Comparison of ENCODE assay signal across 25 cellular contexts in genomic region chr10:70847666-70848360, GRCh38. TPM values are rescaled to one million over a fixed set of nuclear protein-coding genes. Genes with fewer than 3 reads are reported as not detected.
DNase-seq lines count a peak whose midpoint lies in the region; ATAC-seq and TF ChIP-seq lines count a peak whose summit lies in the region.
"Had no signal": no experiment of that assay in that cellular context is flagged by ENCODE, and none has a peak within 500 bp of the region (broad histone marks: within the 10 kb centered on the region; RNA-seq: fewer than 3 reads in every experiment).

No MANE protein-coding gene starts in this region.

- ATAC-seq in activated T-cell treated with anti-CD3 and anti-CD28 coated beads, Interleukin-2, amount 50 U/mL, for 4 hours: peak; percentile 51 to 63
- no peak for ATAC-seq in IMR-90 (ENCODE audit: low read depth)
- ATAC-seq in GM18907 (IDR thresholded peaks at IDR 0.05; ENCODE audit: unreplicated experiment): no peak
- no peak for ATAC-seq in HG02798 (IDR thresholded peaks at IDR 0.05; ENCODE audit: poor library complexity, unreplicated experiment)
- ATAC-seq: foreskin keratinocyte; naive thymus-derived CD8-positive, alpha-beta T cell; PC-3 had no signal

- no peak overlapping the region for H3K14ac ChIP-seq in IMR-90 (replicated peaks; ENCODE audit: low read depth, low read length)

- peaks cover 25% of the 10 kb centered on the region for H3F3A ChIP-seq in smooth muscle cell (ENCODE audit: low read depth)

- no TSS peak for BruUV-seq in IMR-90 (replicated peaks; lab: Mats Ljungman, UMichigan)

- no peak overlapping the region for H2AK9ac ChIP-seq in IMR-90 (replicated peaks; ENCODE audit: low read depth, low read length, poor library complexity)

- H3K56ac ChIP-seq in IMR-90 (ENCODE audit: extremely low read depth, insufficient read depth, low read length): no peak overlapping the region

- H3K36me3 Mint-ChIP-seq in activated T-cell treated with anti-CD3 and anti-CD28 coated beads, Interleukin-2, amount 50 U/mL, for 4 hours (ENCODE audit: insufficient read depth): peaks cover 49% of the 10 kb centered on the region
- peaks cover 98% of the 10 kb centered on the region for H3K36me3 Mint-ChIP-seq in dendritic cell treated with granulocyte-macrophage colony-stimulating factor and Interleukin-4, amounts not matched to agents 40 ng/mL and 50 ng/mL, for 4 days (ENCODE audit: low read depth)

- CTCF ChIA-PET in IMR-90 (lab: Yijun Ruan, JAX): no interaction called here

- peak overlapping the region; percentile 48; the same call in 1 of the 2 replicates for H2AK5ac ChIP-seq in IMR-90 (ENCODE audit: low read depth, low read length)

- peaks cover 16% of the 10 kb centered on the region for H3K4me1 ChIP-seq in IMR-90 (ENCODE audit: control insufficient read depth, insufficient read depth, low read length)
- peaks cover 16% of the 10 kb centered on the region for H3K4me1 ChIP-seq in smooth muscle cell (ENCODE audit: low read depth)
- H3K4me1 ChIP-seq: breast epithelium had no signal

- H3K23ac ChIP-seq in IMR-90 (ENCODE audit: low read depth, low read length): no peak overlapping the region

- peak overlapping the region; percentile 53 for H2BK5ac ChIP-seq in IMR-90 (ENCODE audit: low read depth, low read length, poor library complexity, severe bottlenecking)

- dilution Hi-C loops in IMR-90 (cut with HindIII; ENCODE audit: low sequenced_read_pairs, unreplicated experiment): no loop called here

- WGBS in IMR-90 (ENCODE audit: extremely low coverage in 2 of 2, insufficient read length in 1 of 2), 2 experiments: no CpG with 5 or more reads among the region's 1 CpG
- WGBS in smooth muscle cell (ENCODE audit: low lambda C conversion rate): 47% methylated on average over 1 of the region's 1 CpG

- H3K9me1 ChIP-seq in IMR-90 (ENCODE audit: insufficient read depth, low read length): peaks cover 4% of the 10 kb centered on the region; the same call in 1 of the 2 replicates

- H4K8ac ChIP-seq in IMR-90 (ENCODE audit: low read depth in 2 of 2, low read length in 2 of 2): peak overlapping the region in 1 of 2 experiments; percentile 44; a peak in 1 of 4 replicates

- no peak overlapping the region; the same call in 2 of the 3 replicates for H2BK15ac ChIP-seq in IMR-90 (ENCODE audit: low read depth, low read length)

- H3K36me3 ChIP-seq in IMR-90 (ENCODE audit: control insufficient read depth, insufficient read depth, low read length): peaks cover 9% of the 10 kb centered on the region
- no peaks in the 10 kb centered on the region for H3K36me3 ChIP-seq in smooth muscle cell (ENCODE audit: low read depth)
- H3K36me3 ChIP-seq: breast epithelium had no signal

- intact Hi-C loops in IMR-90 (cut with micrococcal nuclease): no loop called here
- intact Hi-C loops in dendritic cell treated with granulocyte-macrophage colony-stimulating factor and Interleukin-4, amounts not matched to agents 40 ng/mL and 50 ng/mL, for 4 days (cut with micrococcal nuclease): no loop called here

- H3K79me2 ChIP-seq in smooth muscle cell (ENCODE audit: low read depth): peaks cover 28% of the 10 kb centered on the region

- no peak overlapping the region for H2AFZ ChIP-seq in IMR-90 (replicated peaks; ENCODE audit: low read length, poor library complexity)
- no peak overlapping the region for H2AFZ ChIP-seq in smooth muscle cell (ENCODE audit: low read depth)

- no peak overlapping the region for H3K9ac ChIP-seq in IMR-90 (ENCODE audit: low read depth, low read length)
- H3K9ac ChIP-seq in smooth muscle cell (ENCODE audit: low read depth): no peak overlapping the region

- no peak for TF ChIP-seq RAD21 in IMR-90 (IDR thresholded peaks at IDR 0.05; ENCODE audit: low read length)

- H3K4me3 Mint-ChIP-seq in activated T-cell treated with anti-CD3 and anti-CD28 coated beads, Interleukin-2, amount 50 U/mL, for 4 hours: no peak overlapping the region
- no peak overlapping the region for H3K4me3 Mint-ChIP-seq in dendritic cell treated with granulocyte-macrophage colony-stimulating factor and Interleukin-4, amounts not matched to agents 40 ng/mL and 50 ng/mL, for 4 days
- H3K4me3 Mint-ChIP-seq: activated B cell treated with CpG ODN at 0.5 μM for 24 hours; activated naive CD4-positive, alpha-beta T cell treated with anti-CD3 and anti-CD28 coated beads, Interleukin-2, amount 50 U/mL, for 24 hours; naive thymus-derived CD8-positive, alpha-beta T cell had no signal

- no peak overlapping the region for H4K5ac ChIP-seq in IMR-90 (ENCODE audit: low read depth, low read length)

- peak overlapping the region; percentile 44; the same call in 1 of the 2 replicates for H4K91ac ChIP-seq in IMR-90 (ENCODE audit: insufficient read depth, low read depth, low read length)

- POLR2A ChIA-PET in IMR-90 (lab: Charles Lee; ENCODE audit: unreplicated experiment): no interaction called here

- TF ChIP-seq CTCF in IMR-90 (conservative IDR thresholded peaks at IDR 0.05; ENCODE audit: low read depth, low read length) (no peak), smooth muscle cell (IDR thresholded peaks at IDR 0.05; ENCODE audit: borderline replicate concordance, insufficient read depth, poor library complexity, severe bottlenecking) (no peak)

- H3K9me3 Mint-ChIP-seq in activated T-cell treated with anti-CD3 and anti-CD28 coated beads, Interleukin-2, amount 50 U/mL, for 4 hours: no peaks in the 10 kb centered on the region
- H3K9me3 Mint-ChIP-seq in dendritic cell treated with granulocyte-macrophage colony-stimulating factor and Interleukin-4, amounts not matched to agents 40 ng/mL and 50 ng/mL, for 4 days: no peaks in the 10 kb centered on the region
- H3K9me3 Mint-ChIP-seq: activated B cell treated with CpG ODN at 0.5 μM for 24 hours; activated naive CD4-positive, alpha-beta T cell treated with anti-CD3 and anti-CD28 coated beads, Interleukin-2, amount 50 U/mL, for 24 hours; naive thymus-derived CD8-positive, alpha-beta T cell had no signal

- H2BK120ac ChIP-seq in IMR-90 (ENCODE audit: low read depth, low read length): peak overlapping the region; percentile 8; the same call in 1 of the 2 replicates

- peak overlapping the region; percentile 20 for H3K27ac Mint-ChIP-seq in dendritic cell treated with granulocyte-macrophage colony-stimulating factor and Interleukin-4, amounts not matched to agents 40 ng/mL and 50 ng/mL, for 4 days
- H3K27ac Mint-ChIP-seq: activated B cell treated with CpG ODN at 0.5 μM for 24 hours; activated naive CD4-positive, alpha-beta T cell treated with anti-CD3 and anti-CD28 coated beads, Interleukin-2, amount 50 U/mL, for 24 hours; progenitor cell of endocrine pancreas had no signal

- H3K27ac ChIP-seq in IMR-90 (ENCODE audit: insufficient read depth, low read length) (no peak overlapping the region), smooth muscle cell (ENCODE audit: low read depth) (peak overlapping the region; percentile 74)
- H3K27ac ChIP-seq: breast epithelium, foreskin keratinocyte, skin epidermis had no signal

- no peaks in the 10 kb centered on the region for H3K27me3 ChIP-seq in IMR-90 (ENCODE audit: control insufficient read depth, insufficient read depth, low read length)
- no peaks in the 10 kb centered on the region for H3K27me3 ChIP-seq in smooth muscle cell (ENCODE audit: low read depth)
- H3K27me3 ChIP-seq: breast epithelium, foreskin keratinocyte had no signal

- H3K4me3 ChIP-seq in IMR-90 (ENCODE audit: insufficient read depth, low read depth, low read length): no peak overlapping the region
- no peak overlapping the region for H3K4me3 ChIP-seq in smooth muscle cell
- H3K4me3 ChIP-seq: breast epithelium, skin epidermis had no signal

- no peaks in the 10 kb centered on the region for H3K9me3 ChIP-seq in IMR-90 (ENCODE audit: control insufficient read depth, insufficient read depth, low read length)
- no peaks in the 10 kb centered on the region for H3K9me3 ChIP-seq in smooth muscle cell (replicated peaks; ENCODE audit: low read depth)
- H3K9me3 ChIP-seq: breast epithelium had no signal

- peak overlapping the region; percentile 6; the same call in 1 of the 2 replicates for H3K4ac ChIP-seq in IMR-90 (ENCODE audit: low read depth, low read length)

- H3K27me3 Mint-ChIP-seq in activated T-cell treated with anti-CD3 and anti-CD28 coated beads, Interleukin-2, amount 50 U/mL, for 4 hours (ENCODE audit: low read depth): no peaks in the 10 kb centered on the region
- H3K27me3 Mint-ChIP-seq in dendritic cell treated with granulocyte-macrophage colony-stimulating factor and Interleukin-4, amounts not matched to agents 40 ng/mL and 50 ng/mL, for 4 days: no peaks in the 10 kb centered on the region
- H3K27me3 Mint-ChIP-seq: activated B cell treated with CpG ODN at 0.5 μM for 24 hours; activated naive CD4-positive, alpha-beta T cell treated with anti-CD3 and anti-CD28 coated beads, Interleukin-2, amount 50 U/mL, for 24 hours; naive thymus-derived CD8-positive, alpha-beta T cell; progenitor cell of endocrine pancreas had no signal

- in situ Hi-C loops in IMR-90 (cut with MboI; ENCODE audit: low sequenced_read_pairs): no loop called here

- no peak overlapping the region for H2BK20ac ChIP-seq in IMR-90 (ENCODE audit: low read depth, low read length)

- peaks cover 16% of the 10 kb centered on the region for H3K4me1 Mint-ChIP-seq in activated T-cell treated with anti-CD3 and anti-CD28 coated beads, Interleukin-2, amount 50 U/mL, for 4 hours (ENCODE audit: low read depth)
- H3K4me1 Mint-ChIP-seq in dendritic cell treated with granulocyte-macrophage colony-stimulating factor and Interleukin-4, amounts not matched to agents 40 ng/mL and 50 ng/mL, for 4 days (ENCODE audit: low read depth): peaks cover 52% of the 10 kb centered on the region
- H3K4me1 Mint-ChIP-seq: activated B cell treated with CpG ODN at 0.5 μM for 24 hours had no signal

- peaks cover 19 to 51% of the 10 kb centered on the region in 2 experiments for H3K79me1 ChIP-seq in IMR-90 (ENCODE audit: low read depth in 1 of 2, low read length in 2 of 2)

- no peak for DNase-seq in activated T-cell treated with anti-CD3 and anti-CD28 coated beads, Interleukin-2, amount 50 U/mL, for 4 hours
- DNase-seq in activated T-cell treated with anti-CD3 and anti-CD28 coated beads, Interleukin-2, amount 50 U/mL, for 1 hour: no peak
- DNase-seq in IMR-90 (peak; percentile 23), smooth muscle cell (lab: John Stamatoyannopoulos, UW; ENCODE audit: unreplicated experiment) (no peak), AG08396 (ENCODE audit: low spot score) (no peak)
- DNase-seq: ACHN; activated B cell treated with CpG ODN at 0.5 μM for 24 hours; dermis blood vessel endothelial cell; foreskin keratinocyte; GF-D8; hypothalamus; mammary epithelial cell; naive thymus-derived CD8-positive, alpha-beta T cell; NCI-H1694; NCI-H2227 treated with DMSO at 0.1 percent for 48 hours; PC-3; stimulated activated CD4-positive, alpha-beta T cell treated with anti-CD3 and anti-CD28 coated beads, Interleukin-4, amount 100 ng/mL, for 4 hours; substantia nigra had no signal

- H3K4me2 ChIP-seq in IMR-90 (ENCODE audit: low read depth, low read length) (no peak overlapping the region; the same call in 1 of the 2 replicates), smooth muscle cell (peak overlapping the region; percentile 66)

- no peak for TF ChIP-seq POLR2A in IMR-90 (IDR thresholded peaks at IDR 0.05; ENCODE audit: low read depth, low read length)

- H3K18ac ChIP-seq in IMR-90 (ENCODE audit: low read depth, low read length): peak overlapping the region; percentile 24; the same call in 1 of the 2 replicates

- H4K20me1 ChIP-seq in IMR-90 (ENCODE audit: insufficient read depth, low read length) (no peaks in the 10 kb centered on the region; the same call in 1 of the 2 replicates), smooth muscle cell (ENCODE audit: low read depth) (no peaks in the 10 kb centered on the region)

RNA-seq across cellular contexts. Expression of gene SGPL1, which starts 32.1 kb away (rescaled TPM):
- total RNA-seq in activated T-cell treated with anti-CD3 and anti-CD28 coated beads, Interleukin-2, amount 50 U/mL, for 4 hours: 10 to 100 TPM; 71.3 to 98.9 (median 90.5) TPM
- 26.7 and 27.5 TPM in 2 replicates for total RNA-seq in IMR-90 (2012; rRNA removed)
- polyA plus RNA-seq in IMR-90 (2012; rRNA removed): 9.4 and 12.2 TPM in 2 replicates
- 6.0 and 7.9 TPM in 2 replicates for polyA plus RNA-seq in IMR-90 (2012; cell fraction: cytosol; rRNA removed)
- 8.9 and 27.3 TPM in 2 replicates for polyA plus RNA-seq in IMR-90 (2012; cell fraction: nucleus; rRNA removed; ENCODE audit: low replicate concordance)
- 41.1 and 52.0 TPM in 2 replicates for total RNA-seq in smooth muscle cell
- polyA plus RNA-seq in smooth muscle cell: 20.0 and 35.2 TPM in 2 replicates

RNA-seq across cellular contexts. Expression of gene PCBD1, which starts 40.6 kb away (rescaled TPM):
- 10 to 100 TPM; 27.9 to 30.9 (median 28.8) TPM for total RNA-seq in activated T-cell treated with anti-CD3 and anti-CD28 coated beads, Interleukin-2, amount 50 U/mL, for 4 hours
- 15.8 and 17.8 TPM in 2 replicates for total RNA-seq in IMR-90 (2012; rRNA removed)
- 31.6 and 33.1 TPM in 2 replicates for polyA plus RNA-seq in IMR-90 (2012; rRNA removed)
- polyA plus RNA-seq in IMR-90 (2012; cell fraction: cytosol; rRNA removed): 21.7 and 49.0 TPM in 2 replicates
- 10.9 and 17.4 TPM in 2 replicates for polyA plus RNA-seq in IMR-90 (2012; cell fraction: nucleus; rRNA removed; ENCODE audit: low replicate concordance)
- total RNA-seq in smooth muscle cell: 18.3 and 34.7 TPM in 2 replicates
- polyA plus RNA-seq in smooth muscle cell: 34.7 and 48.5 TPM in 2 replicates

Comparison
In these comparisons a context has a peak if more than half of its experiments do, and no peak if none do; other contexts are left out.
1. ATAC-seq: peak in activated T-cell treated with anti-CD3 and anti-CD28 coated beads, Interleukin-2, amount 50 U/mL, for 4 hours (2 of 2); none in IMR-90 (single experiment), GM18907 (single experiment) and HG02798 (single experiment).